ENCODE assay signal across 25 cellular contexts in the genomic region with DNA sequence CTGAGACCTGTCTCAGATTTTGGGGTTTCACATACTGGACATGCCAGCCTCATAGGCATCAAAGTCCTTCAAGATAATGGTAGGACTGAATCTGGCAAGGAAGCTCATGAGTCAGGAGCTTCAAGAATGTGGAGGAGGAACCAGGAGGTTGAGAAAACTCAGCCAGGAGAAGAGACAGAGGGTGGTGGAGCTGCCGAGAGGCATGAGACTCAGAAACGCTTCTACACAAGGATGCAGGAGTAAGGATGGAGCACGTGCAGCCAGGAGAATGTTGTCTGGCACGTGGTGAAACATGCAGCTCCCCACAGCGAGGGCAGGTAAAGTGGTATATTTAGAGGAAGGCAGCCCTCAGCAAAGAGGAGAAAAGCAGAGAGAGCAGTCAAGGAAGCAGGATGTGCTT.
DNase-seq lines count a peak whose midpoint lies in the region; ATAC-seq, FAIRE-seq and TF ChIP-seq lines count a peak whose summit lies in the region.
"Had no signal": no experiment of that assay in that cellular context is flagged by ENCODE, and none has a peak within 500 bp of the region (broad histone marks: within the 10 kb centered on the region; RNA-seq: fewer than 3 reads in every experiment).

No MANE protein-coding gene starts in this region.

- peak overlapping the region; percentile 16 for H3K27ac Mint-ChIP-seq in astrocyte (ENCODE audit: unreplicated experiment)
- H3K27ac Mint-ChIP-seq: T-cell had no signal

- ATAC-seq in GM19463 (IDR thresholded peaks at IDR 0.05; ENCODE audit: unreplicated experiment), result no peak
- ATAC-seq: A549, T-cell had no signal

- H4K5ac ChIP-seq in mesendoderm (ENCODE audit: low read length), result no peak overlapping the region

- no peak overlapping the region for H4K8ac ChIP-seq in mesendoderm (ENCODE audit: low read depth, low read length)

- no peak overlapping the region for H3K27ac ChIP-seq in astrocyte (ENCODE audit: low read depth, low read length)
- H3K27ac ChIP-seq in mesendoderm (ENCODE audit: low read depth, low read length), result no peak overlapping the region
- H3K27ac ChIP-seq in smooth muscle cell (ENCODE audit: low read depth), result no peak overlapping the region
- H3K27ac ChIP-seq: A549, RWPE1 had no signal

- no peak overlapping the region for H3K23ac ChIP-seq in mesendoderm (ENCODE audit: low read length)

- no peak overlapping the region for H2BK15ac ChIP-seq in mesendoderm (replicated peaks; ENCODE audit: low read depth)

- H2BK120ac ChIP-seq in mesendoderm (ENCODE audit: low read depth, low read length), result no peak overlapping the region

- H3K4me3 ChIP-seq in astrocyte (ENCODE audit: insufficient read depth, low read depth, low read length), result no peak overlapping the region
- H3K4me3 ChIP-seq in mesendoderm (ENCODE audit: low read length), result no peak overlapping the region
- H3K4me3 ChIP-seq in smooth muscle cell, result no peak overlapping the region
- no peak overlapping the region for H3K4me3 ChIP-seq in MG63
- H3K4me3 ChIP-seq: A549 had no signal

- H3K4me3 Mint-ChIP-seq in astrocyte (ENCODE audit: unreplicated experiment), result no peak overlapping the region
- H3K4me3 Mint-ChIP-seq: T-cell had no signal

- DNase-seq in EH (ENCODE audit: low read depth) (peak; percentile 39), astrocyte (ENCODE audit: low read depth) (no peak), mesendoderm (no peak), smooth muscle cell (lab: John Stamatoyannopoulos, UW; ENCODE audit: unreplicated experiment) (no peak), ACHN (no peak), MG63 (no peak), activated gamma-delta T cell (lab: John Stamatoyannopoulos, UW) (no peak)
- DNase-seq: DMS153, DND-41, KBM-7, MM.1S, NCI-H1048, NCI-H1417, NCI-H1694, NCI-H2029 treated with DMSO at 0.1 percent for 48 hours, NCI-H446 treated with DMSO at 0.1 percent for 48 hours, NCI-H526 treated with DMSO at 0.1 percent for 48 hours, SHP77, T-cell had no signal

- WGBS in mesendoderm (ENCODE audit: extremely low coverage, insufficient coverage, low lambda C conversion rate), result no CpG with 5 or more reads among the region's 5 CpGs
- 78% methylated on average over 5 of the region's 5 CpGs for WGBS in smooth muscle cell (ENCODE audit: low lambda C conversion rate)

- H3K27me3 Mint-ChIP-seq in astrocyte (ENCODE audit: low read depth, unreplicated experiment), result no peaks in the 10 kb centered on the region

- no peak for FAIRE-seq in astrocyte (lab: Jason Lieb, UNC)
- FAIRE-seq: A549, GM18507, H54, HTR-8/SVneo had no signal

- H3K4me2 ChIP-seq in astrocyte (ENCODE audit: low read length) (no peak overlapping the region), mesendoderm (ENCODE audit: low read length) (no peak overlapping the region), smooth muscle cell (peak overlapping the region; percentile 56)
- H3K4me2 ChIP-seq: A549 had no signal

- H3K4me1 Mint-ChIP-seq in astrocyte (ENCODE audit: low read depth, unreplicated experiment), result peaks cover 12% of the 10 kb centered on the region
- H3K4me1 Mint-ChIP-seq: T-cell had no signal

- peaks cover 2% of the 10 kb centered on the region for H3K36me3 Mint-ChIP-seq in astrocyte (ENCODE audit: low read depth, unreplicated experiment)
- H3K36me3 Mint-ChIP-seq: T-cell had no signal

- peaks cover 15% of the 10 kb centered on the region for H3K9me3 Mint-ChIP-seq in astrocyte (ENCODE audit: unreplicated experiment)

- H3K79me2 ChIP-seq in astrocyte (ENCODE audit: insufficient read depth, low read length) (no peaks in the 10 kb centered on the region), mesendoderm (ENCODE audit: control insufficient read depth, insufficient read depth, low read length) (no peaks in the 10 kb centered on the region), smooth muscle cell (ENCODE audit: low read depth) (no peaks in the 10 kb centered on the region)

- H3F3A ChIP-seq in smooth muscle cell (ENCODE audit: low read depth), result no peaks in the 10 kb centered on the region

- H3K36me3 ChIP-seq in astrocyte (ENCODE audit: insufficient read depth, low read length), result no peaks in the 10 kb centered on the region
- H3K36me3 ChIP-seq in mesendoderm (ENCODE audit: control insufficient read depth, insufficient read depth, low read length), result no peaks in the 10 kb centered on the region
- no peaks in the 10 kb centered on the region for H3K36me3 ChIP-seq in smooth muscle cell (ENCODE audit: low read depth)
- H3K36me3 ChIP-seq in MG63, result no peaks in the 10 kb centered on the region

- H3K9me3 ChIP-seq in astrocyte (ENCODE audit: insufficient read depth, low read depth, low read length) (peaks cover 10% of the 10 kb centered on the region), smooth muscle cell (replicated peaks; ENCODE audit: low read depth) (no peaks in the 10 kb centered on the region), MG63 (no peaks in the 10 kb centered on the region)
- H3K9me3 ChIP-seq: A549 had no signal

- H3K4me1 ChIP-seq in astrocyte (ENCODE audit: insufficient read depth, low read length), result no peaks in the 10 kb centered on the region
- H3K4me1 ChIP-seq in mesendoderm (ENCODE audit: control insufficient read depth, low read depth, low read length), result peaks cover 4% of the 10 kb centered on the region
- peaks cover 5% of the 10 kb centered on the region for H3K4me1 ChIP-seq in smooth muscle cell (ENCODE audit: low read depth)
- H3K4me1 ChIP-seq: A549 had no signal

- peak overlapping the region; percentile 3 for H3K56ac ChIP-seq in mesendoderm (ENCODE audit: low read length)

- in situ Hi-C loops in ACHN (cut with HindIII; ENCODE audit: low pct_ligation_motif_present, low pct_unique_long_range_greater_than_20kb, low sequenced_read_pairs), result no loop called here

- H2AFZ ChIP-seq in astrocyte (ENCODE audit: low read depth, low read length), result no peak overlapping the region
- H2AFZ ChIP-seq in smooth muscle cell (ENCODE audit: low read depth), result no peak overlapping the region

- peak overlapping the region; percentile 5 for H3K4ac ChIP-seq in mesendoderm (ENCODE audit: low read depth, low read length)

- no peak overlapping the region for H2AK5ac ChIP-seq in mesendoderm (ENCODE audit: low read length)

- H4K20me1 ChIP-seq in astrocyte (ENCODE audit: insufficient read depth, low read length), result no peaks in the 10 kb centered on the region
- H4K20me1 ChIP-seq in smooth muscle cell (ENCODE audit: low read depth), result no peaks in the 10 kb centered on the region

- no peak overlapping the region for H3K18ac ChIP-seq in mesendoderm (ENCODE audit: low read length)

- no peak overlapping the region for H2BK5ac ChIP-seq in mesendoderm (ENCODE audit: low read length)

- H3K79me1 ChIP-seq in mesendoderm (ENCODE audit: low read length), result no peaks in the 10 kb centered on the region

- TF ChIP-seq CTCF in astrocyte (IDR thresholded peaks at IDR 0.05; ENCODE audit: insufficient read depth, low read depth, low read length) (no peak), smooth muscle cell (IDR thresholded peaks at IDR 0.05; ENCODE audit: borderline replicate concordance, insufficient read depth, poor library complexity, severe bottlenecking) (no peak)

- H3K9ac ChIP-seq in astrocyte (ENCODE audit: low read length) (no peak overlapping the region), mesendoderm (ENCODE audit: low read length) (no peak overlapping the region), smooth muscle cell (ENCODE audit: low read depth) (no peak overlapping the region)

- H3K27me3 ChIP-seq in astrocyte (ENCODE audit: insufficient read depth, low read length) (no peaks in the 10 kb centered on the region), mesendoderm (ENCODE audit: insufficient read depth, low read length, poor library complexity) (no peaks in the 10 kb centered on the region), smooth muscle cell (ENCODE audit: low read depth) (no peaks in the 10 kb centered on the region), MG63 (no peaks in the 10 kb centered on the region; the same call in 1 of the 2 replicates)
